In the genomic region with DNA sequence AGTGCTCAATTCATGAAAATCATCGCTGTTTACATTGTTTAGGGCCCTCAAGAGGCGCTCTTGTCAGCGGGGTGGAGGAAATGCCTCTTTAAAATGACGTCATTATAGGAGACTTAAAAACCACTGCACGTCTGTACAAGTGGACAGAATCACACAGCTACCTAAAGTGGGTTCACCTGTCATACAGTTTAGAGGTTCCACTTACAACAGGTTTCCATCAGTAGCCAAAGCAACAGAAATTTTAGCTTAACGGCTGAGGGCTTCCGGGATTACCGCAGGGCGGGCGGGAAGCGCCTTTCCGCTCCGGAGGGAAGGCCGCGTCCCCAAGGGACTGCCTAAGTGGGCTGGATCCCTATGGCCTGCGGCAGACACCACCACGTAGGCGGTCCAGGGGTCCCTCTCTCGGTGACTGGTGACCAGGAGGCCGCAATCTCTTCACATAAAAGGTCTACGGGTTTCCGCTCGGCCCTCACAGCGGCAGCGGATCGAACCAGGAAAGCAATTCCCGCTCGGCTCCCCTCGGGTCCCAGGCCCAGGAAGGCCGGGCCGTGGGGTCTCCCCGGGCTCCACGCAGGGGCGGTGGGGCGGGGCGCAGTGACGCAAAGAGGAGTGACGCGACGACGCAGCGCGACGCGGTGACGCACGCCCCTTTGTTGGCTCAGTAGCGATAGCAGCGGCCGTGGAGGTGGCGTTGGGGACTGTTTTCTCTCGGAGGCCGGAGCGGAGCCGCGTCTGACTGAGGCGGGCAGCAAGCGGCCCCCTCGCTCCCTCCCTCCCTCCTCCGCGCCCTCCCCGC, we compare ENCODE assay signal across 1 cellular context.
TF ChIP-seq lines count a peak whose summit lies in the region.

A gene with protein sequence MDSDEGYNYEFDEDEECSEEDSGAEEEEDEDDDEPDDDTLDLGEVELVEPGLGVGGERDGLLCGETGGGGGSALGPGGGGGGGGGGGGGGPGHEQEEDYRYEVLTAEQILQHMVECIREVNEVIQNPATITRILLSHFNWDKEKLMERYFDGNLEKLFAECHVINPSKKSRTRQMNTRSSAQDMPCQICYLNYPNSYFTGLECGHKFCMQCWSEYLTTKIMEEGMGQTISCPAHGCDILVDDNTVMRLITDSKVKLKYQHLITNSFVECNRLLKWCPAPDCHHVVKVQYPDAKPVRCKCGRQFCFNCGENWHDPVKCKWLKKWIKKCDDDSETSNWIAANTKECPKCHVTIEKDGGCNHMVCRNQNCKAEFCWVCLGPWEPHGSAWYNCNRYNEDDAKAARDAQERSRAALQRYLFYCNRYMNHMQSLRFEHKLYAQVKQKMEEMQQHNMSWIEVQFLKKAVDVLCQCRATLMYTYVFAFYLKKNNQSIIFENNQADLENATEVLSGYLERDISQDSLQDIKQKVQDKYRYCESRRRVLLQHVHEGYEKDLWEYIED (plus strand): TSS at position 661 of the 796 bp plus-strand sequence. CDS start 310 bp downstream, outside the sequence.

TF ChIP-seq in K562, 482 proteins besides CTCF, POLR2A, EP300 and RAD21 (continued from another document and continues in another):
- TF ChIP-seq, protein P1, sequence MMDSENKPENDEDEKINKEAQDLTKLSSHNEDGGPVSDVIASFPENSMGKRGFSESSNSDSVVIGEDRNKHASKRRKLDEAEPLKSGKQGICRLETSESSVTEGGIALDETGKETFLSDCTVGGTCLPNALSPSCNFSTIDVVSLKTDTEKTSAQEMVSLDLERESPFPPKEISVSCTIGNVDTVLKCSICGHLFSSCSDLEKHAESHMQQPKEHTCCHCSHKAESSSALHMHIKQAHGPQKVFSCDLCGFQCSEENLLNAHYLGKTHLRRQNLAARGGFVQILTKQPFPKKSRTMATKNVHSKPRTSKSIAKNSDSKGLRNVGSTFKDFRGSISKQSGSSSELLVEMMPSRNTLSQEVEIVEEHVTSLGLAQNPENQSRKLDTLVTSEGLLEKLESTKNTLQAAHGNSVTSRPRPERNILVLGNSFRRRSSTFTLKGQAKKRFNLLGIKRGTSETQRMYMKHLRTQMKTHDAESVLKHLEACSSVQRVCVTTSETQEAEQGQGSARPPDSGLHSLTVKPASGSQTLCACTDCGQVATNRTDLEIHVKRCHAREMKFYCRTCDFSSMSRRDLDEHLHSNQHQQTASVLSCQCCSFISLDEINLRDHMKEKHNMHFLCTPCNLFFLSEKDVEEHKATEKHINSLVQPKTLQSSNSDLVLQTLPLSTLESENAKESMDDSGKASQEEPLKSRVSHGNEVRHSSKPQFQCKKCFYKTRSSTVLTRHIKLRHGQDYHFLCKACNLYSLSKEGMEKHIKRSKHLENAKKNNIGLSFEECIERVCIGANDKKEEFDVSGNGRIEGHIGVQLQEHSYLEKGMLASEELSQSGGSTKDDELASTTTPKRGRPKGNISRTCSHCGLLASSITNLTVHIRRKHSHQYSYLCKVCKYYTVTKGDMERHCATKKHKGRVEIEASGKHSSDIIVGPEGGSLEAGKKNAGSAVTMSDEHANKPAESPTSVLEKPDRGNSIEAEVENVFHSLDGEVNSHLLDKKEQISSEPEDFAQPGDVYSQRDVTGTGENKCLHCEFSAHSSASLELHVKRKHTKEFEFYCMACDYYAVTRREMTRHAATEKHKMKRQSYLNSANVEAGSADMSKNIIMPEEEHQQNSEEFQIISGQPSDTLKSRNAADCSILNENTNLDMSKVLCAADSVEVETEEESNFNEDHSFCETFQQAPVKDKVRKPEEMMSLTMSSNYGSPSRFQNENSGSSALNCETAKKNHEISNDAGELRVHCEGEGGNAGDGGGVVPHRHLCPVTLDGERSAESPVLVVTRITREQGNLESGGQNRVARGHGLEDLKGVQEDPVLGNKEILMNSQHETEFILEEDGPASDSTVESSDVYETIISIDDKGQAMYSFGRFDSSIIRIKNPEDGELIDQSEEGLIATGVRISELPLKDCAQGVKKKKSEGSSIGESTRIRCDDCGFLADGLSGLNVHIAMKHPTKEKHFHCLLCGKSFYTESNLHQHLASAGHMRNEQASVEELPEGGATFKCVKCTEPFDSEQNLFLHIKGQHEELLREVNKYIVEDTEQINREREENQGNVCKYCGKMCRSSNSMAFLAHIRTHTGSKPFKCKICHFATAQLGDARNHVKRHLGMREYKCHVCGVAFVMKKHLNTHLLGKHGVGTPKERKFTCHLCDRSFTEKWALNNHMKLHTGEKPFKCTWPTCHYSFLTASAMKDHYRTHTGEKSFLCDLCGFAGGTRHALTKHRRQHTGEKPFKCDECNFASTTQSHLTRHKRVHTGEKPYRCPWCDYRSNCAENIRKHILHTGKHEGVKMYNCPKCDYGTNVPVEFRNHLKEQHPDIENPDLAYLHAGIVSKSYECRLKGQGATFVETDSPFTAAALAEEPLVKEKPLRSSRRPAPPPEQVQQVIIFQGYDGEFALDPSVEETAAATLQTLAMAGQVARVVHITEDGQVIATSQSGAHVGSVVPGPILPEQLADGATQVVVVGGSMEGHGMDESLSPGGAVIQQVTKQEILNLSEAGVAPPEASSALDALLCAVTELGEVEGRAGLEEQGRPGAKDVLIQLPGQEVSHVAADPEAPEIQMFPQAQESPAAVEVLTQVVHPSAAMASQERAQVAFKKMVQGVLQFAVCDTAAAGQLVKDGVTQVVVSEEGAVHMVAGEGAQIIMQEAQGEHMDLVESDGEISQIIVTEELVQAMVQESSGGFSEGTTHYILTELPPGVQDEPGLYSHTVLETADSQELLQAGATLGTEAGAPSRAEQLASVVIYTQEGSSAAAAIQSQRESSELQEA (IDR thresholded peaks at IDR 0.05; ENCODE audit: low read depth) = no peak
- no peak for TF ChIP-seq IFI16 (CRISPR knock-in tag; IDR thresholded peaks at IDR 0.05)
- TF ChIP-seq GTF2E2 (tag; IDR thresholded peaks at IDR 0.05) = peak; percentile 98
- peak; percentile 87 for TF ChIP-seq ELF1 (tag; IDR thresholded peaks at IDR 0.05)
- no peak for TF ChIP-seq HEY1 (CRISPR knock-in tag; IDR thresholded peaks at IDR 0.05; ENCODE audit: borderline replicate concordance)
- peak; percentile 38; the same call in 1 of the 2 replicates for TF ChIP-seq KLF16 (IDR thresholded peaks at IDR 0.05)
- TF ChIP-seq ARID1B (IDR thresholded peaks at IDR 0.05) = peak; percentile 32; the same call in 1 of the 2 replicates
- TF ChIP-seq, protein P2, sequence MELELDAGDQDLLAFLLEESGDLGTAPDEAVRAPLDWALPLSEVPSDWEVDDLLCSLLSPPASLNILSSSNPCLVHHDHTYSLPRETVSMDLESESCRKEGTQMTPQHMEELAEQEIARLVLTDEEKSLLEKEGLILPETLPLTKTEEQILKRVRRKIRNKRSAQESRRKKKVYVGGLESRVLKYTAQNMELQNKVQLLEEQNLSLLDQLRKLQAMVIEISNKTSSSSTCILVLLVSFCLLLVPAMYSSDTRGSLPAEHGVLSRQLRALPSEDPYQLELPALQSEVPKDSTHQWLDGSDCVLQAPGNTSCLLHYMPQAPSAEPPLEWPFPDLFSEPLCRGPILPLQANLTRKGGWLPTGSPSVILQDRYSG (tag; conservative IDR thresholded peaks at IDR 0.05; ENCODE audit: low read depth) = no peak
- TF ChIP-seq DPF2 (IDR thresholded peaks at IDR 0.05) = 0 out of 2 replicates have a peak, but pooled peaks have one; percentile 51
- TF ChIP-seq TAF15 (IDR thresholded peaks at IDR 0.05; ENCODE audit: low read depth, low read length) = no peak
- TF ChIP-seq ZSCAN29 (IDR thresholded peaks at IDR 0.05) = peak; percentile 79; the same call in 1 of the 2 replicates
- TF ChIP-seq ZNF668 (CRISPR knock-in tag; IDR thresholded peaks at IDR 0.05) = 0 out of 2 replicates have a peak, but pooled peaks have one; percentile 76
- peak; percentile 59 for TF ChIP-seq MYC (IDR thresholded peaks at IDR 0.05; ENCODE audit: low read depth, low read length)
- 0 out of 2 replicates have a peak, but pooled peaks have one; percentile 68 for TF ChIP-seq MYC (CRISPR knock-in tag; IDR thresholded peaks at IDR 0.05; ENCODE audit: borderline replicate concordance, low read depth)
- TF ChIP-seq, protein P3, sequence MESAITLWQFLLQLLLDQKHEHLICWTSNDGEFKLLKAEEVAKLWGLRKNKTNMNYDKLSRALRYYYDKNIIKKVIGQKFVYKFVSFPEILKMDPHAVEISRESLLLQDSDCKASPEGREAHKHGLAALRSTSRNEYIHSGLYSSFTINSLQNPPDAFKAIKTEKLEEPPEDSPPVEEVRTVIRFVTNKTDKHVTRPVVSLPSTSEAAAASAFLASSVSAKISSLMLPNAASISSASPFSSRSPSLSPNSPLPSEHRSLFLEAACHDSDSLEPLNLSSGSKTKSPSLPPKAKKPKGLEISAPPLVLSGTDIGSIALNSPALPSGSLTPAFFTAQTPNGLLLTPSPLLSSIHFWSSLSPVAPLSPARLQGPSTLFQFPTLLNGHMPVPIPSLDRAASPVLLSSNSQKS (CRISPR knock-in tag; IDR thresholded peaks at IDR 0.05) = no peak
- TF ChIP-seq, protein P4, sequence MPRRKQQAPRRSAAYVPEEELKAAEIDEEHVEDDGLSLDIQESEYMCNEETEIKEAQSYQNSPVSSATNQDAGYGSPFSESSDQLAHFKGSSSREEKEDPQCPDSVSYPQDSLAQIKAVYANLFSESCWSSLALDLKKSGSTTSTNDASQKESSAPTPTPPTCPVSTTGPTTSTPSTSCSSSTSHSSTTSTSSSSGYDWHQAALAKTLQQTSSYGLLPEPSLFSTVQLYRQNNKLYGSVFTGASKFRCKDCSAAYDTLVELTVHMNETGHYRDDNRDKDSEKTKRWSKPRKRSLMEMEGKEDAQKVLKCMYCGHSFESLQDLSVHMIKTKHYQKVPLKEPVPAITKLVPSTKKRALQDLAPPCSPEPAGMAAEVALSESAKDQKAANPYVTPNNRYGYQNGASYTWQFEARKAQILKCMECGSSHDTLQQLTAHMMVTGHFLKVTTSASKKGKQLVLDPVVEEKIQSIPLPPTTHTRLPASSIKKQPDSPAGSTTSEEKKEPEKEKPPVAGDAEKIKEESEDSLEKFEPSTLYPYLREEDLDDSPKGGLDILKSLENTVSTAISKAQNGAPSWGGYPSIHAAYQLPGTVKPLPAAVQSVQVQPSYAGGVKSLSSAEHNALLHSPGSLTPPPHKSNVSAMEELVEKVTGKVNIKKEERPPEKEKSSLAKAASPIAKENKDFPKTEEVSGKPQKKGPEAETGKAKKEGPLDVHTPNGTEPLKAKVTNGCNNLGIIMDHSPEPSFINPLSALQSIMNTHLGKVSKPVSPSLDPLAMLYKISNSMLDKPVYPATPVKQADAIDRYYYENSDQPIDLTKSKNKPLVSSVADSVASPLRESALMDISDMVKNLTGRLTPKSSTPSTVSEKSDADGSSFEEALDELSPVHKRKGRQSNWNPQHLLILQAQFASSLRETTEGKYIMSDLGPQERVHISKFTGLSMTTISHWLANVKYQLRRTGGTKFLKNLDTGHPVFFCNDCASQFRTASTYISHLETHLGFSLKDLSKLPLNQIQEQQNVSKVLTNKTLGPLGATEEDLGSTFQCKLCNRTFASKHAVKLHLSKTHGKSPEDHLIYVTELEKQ (CRISPR knock-in tag; IDR thresholded peaks at IDR 0.05) = peak; percentile 66
- peak; percentile 86 for TF ChIP-seq ERF (CRISPR knock-in tag; IDR thresholded peaks at IDR 0.05)
- TF ChIP-seq KHSRP (IDR thresholded peaks at IDR 0.05) = peak; percentile 43; the same call in 1 of the 2 replicates
- no peak; the same call in 1 of the 2 replicates for TF ChIP-seq SOX6 (IDR thresholded peaks at IDR 0.05)
- peak; percentile 87 for TF ChIP-seq ZNF311 (CRISPR knock-in tag; IDR thresholded peaks at IDR 0.05)
- TF ChIP-seq BMI1 (IDR thresholded peaks at IDR 0.05; ENCODE audit: low read length) = no peak
- TF ChIP-seq HDGF (IDR thresholded peaks at IDR 0.05) = no peak
- TF ChIP-seq, protein P5, sequence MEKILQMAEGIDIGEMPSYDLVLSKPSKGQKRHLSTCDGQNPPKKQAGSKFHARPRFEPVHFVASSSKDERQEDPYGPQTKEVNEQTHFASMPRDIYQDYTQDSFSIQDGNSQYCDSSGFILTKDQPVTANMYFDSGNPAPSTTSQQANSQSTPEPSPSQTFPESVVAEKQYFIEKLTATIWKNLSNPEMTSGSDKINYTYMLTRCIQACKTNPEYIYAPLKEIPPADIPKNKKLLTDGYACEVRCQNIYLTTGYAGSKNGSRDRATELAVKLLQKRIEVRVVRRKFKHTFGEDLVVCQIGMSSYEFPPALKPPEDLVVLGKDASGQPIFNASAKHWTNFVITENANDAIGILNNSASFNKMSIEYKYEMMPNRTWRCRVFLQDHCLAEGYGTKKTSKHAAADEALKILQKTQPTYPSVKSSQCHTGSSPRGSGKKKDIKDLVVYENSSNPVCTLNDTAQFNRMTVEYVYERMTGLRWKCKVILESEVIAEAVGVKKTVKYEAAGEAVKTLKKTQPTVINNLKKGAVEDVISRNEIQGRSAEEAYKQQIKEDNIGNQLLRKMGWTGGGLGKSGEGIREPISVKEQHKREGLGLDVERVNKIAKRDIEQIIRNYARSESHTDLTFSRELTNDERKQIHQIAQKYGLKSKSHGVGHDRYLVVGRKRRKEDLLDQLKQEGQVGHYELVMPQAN (IDR thresholded peaks at IDR 0.05; ENCODE audit: borderline replicate concordance) = peak; percentile 82; the same call in 1 of the 2 replicates
- peak; percentile 76; the same call in 1 of the 2 replicates for TF ChIP-seq ELF2 (CRISPR knock-in tag; IDR thresholded peaks at IDR 0.05)
- TF ChIP-seq PCBP1 (IDR thresholded peaks at IDR 0.05; ENCODE audit: low read depth, low read length, poor library complexity, severe bottlenecking) = peak; percentile 96
- no peak; a peak in 1 of 4 replicates for TF ChIP-seq ARNT (IDR thresholded peaks at IDR 0.05)
- TF ChIP-seq BRD9 (IDR thresholded peaks at IDR 0.05; ENCODE audit: low read depth, partially characterized antibody) = peak; percentile 81
- peak; percentile 80 for TF ChIP-seq FOXJ2 (tag; IDR thresholded peaks at IDR 0.05)
- TF ChIP-seq DDX20 (tag; IDR thresholded peaks at IDR 0.05; ENCODE audit: low read depth) = no peak
- TF ChIP-seq KDM4B (IDR thresholded peaks at IDR 0.05; ENCODE audit: borderline replicate concordance in 2 of 2, low read depth in 1 of 2) = no peak; a peak in 1 of 4 replicates
- TF ChIP-seq, protein P6, sequence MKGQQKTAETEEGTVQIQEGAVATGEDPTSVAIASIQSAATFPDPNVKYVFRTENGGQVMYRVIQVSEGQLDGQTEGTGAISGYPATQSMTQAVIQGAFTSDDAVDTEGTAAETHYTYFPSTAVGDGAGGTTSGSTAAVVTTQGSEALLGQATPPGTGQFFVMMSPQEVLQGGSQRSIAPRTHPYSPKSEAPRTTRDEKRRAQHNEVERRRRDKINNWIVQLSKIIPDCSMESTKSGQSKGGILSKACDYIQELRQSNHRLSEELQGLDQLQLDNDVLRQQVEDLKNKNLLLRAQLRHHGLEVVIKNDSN (CRISPR knock-in tag; IDR thresholded peaks at IDR 0.05) = no peak
- no peak for TF ChIP-seq GATAD2B (IDR thresholded peaks at IDR 0.05; ENCODE audit: borderline replicate concordance)
- no peak for TF ChIP-seq ZNF212 (CRISPR knock-in tag; IDR thresholded peaks at IDR 0.05)
- TF ChIP-seq CSDE1 (IDR thresholded peaks at IDR 0.05) = peak in 1 of 2 experiments; percentile 66; a peak in 2 of 4 replicates
